In genomic region chr3:114454592-114455251, GRCh38 we compare ENCODE assay signal across 9 cellular contexts.
A peak's percentile ranks its signal among the peaks of the same experiment; 100 is the strongest.
DNase-seq lines count a peak whose midpoint lies in the region; ATAC-seq and TF ChIP-seq lines count a peak whose summit lies in the region.
"Had no signal": no experiment of that assay in that cellular context is flagged by ENCODE, and none has a peak within 500 bp of the region (broad histone marks: within the 10 kb centered on the region; RNA-seq: fewer than 3 reads in every experiment).

No MANE protein-coding gene starts in this region.

- TF ChIP-seq POLR2A in gastrocnemius medialis (IDR thresholded peaks at IDR 0.05) = no peak

- ATAC-seq in gastrocnemius medialis (peak; percentile 25 to 30), HG02763 (IDR thresholded peaks at IDR 0.05; ENCODE audit: unreplicated experiment) (no peak), GM21447 (IDR thresholded peaks at IDR 0.05; ENCODE audit: unreplicated experiment) (no peak)

- peaks cover 18% of the 10 kb centered on the region for H3K4me1 ChIP-seq in SJSA1 (replicated peaks)
- H3K4me1 ChIP-seq in left ventricle myocardium inferior = peaks cover 84% of the 10 kb centered on the region
- H3K4me1 ChIP-seq in gastrocnemius medialis = peaks cover 75 to 88% of the 10 kb centered on the region in 2 donors

- no peaks in the 10 kb centered on the region for H3K27me3 ChIP-seq in SJSA1 (replicated peaks)
- H3K27me3 ChIP-seq in left ventricle myocardium inferior (ENCODE audit: low read depth) = no peaks in the 10 kb centered on the region
- H3K27me3 ChIP-seq in gastrocnemius medialis = no peaks in the 10 kb centered on the region

- intact Hi-C loops in left ventricle myocardium inferior (cut with micrococcal nuclease) (loop anchor here (5.0 to 10.0 kb wide), 2 partner anchors 37 to 170 kb away; no protein-coding TSS in a partner anchor), gastrocnemius medialis (cut with DNase I; ENCODE audit: low total_unique reads) (loop anchor here (5.0 kb wide), 2 partner anchors 72 to 168 kb away; no protein-coding TSS in a partner anchor)

- DNase-seq in NCI-H2029 treated with DMSO at 0.1 percent for 48 hours (lab: John Stamatoyannopoulos, UW) (peak; percentile 40), NCI-H2029 (lab: John Stamatoyannopoulos, UW) (no peak), SJSA1 (ENCODE audit: low read depth in 1 of 2, low spot score in 2 of 2) (peak in 1 of 2 experiments; percentile 32), left ventricle myocardium inferior (no peak), gastrocnemius medialis (no peak)
- DNase-seq in central memory CD4-positive, alpha-beta T cell = no peak

- H3K27ac ChIP-seq in SJSA1 (no peak overlapping the region), left ventricle myocardium inferior (replicated peaks) (peak overlapping the region; percentile 88), gastrocnemius medialis (peak overlapping the region; percentile 81 to 85 (median 83))
- H3K27ac ChIP-seq: C4-2B had no signal

- H3K9me3 ChIP-seq in SJSA1 (replicated peaks) = no peaks in the 10 kb centered on the region
- no peaks in the 10 kb centered on the region for H3K9me3 ChIP-seq in left ventricle myocardium inferior (replicated peaks)
- H3K9me3 ChIP-seq in gastrocnemius medialis = no peaks in the 10 kb centered on the region

- TF ChIP-seq CTCF in left ventricle myocardium inferior (IDR thresholded peaks at IDR 0.05; ENCODE audit: borderline replicate concordance) = no peak
- TF ChIP-seq CTCF in gastrocnemius medialis (IDR thresholded peaks at IDR 0.05 in 4 of 5, conservative IDR thresholded peaks at IDR 0.05 in 1 of 5) = peak in 3 of 5 experiments; percentile 34 to 86 (median 77)

- H3K4me3 ChIP-seq in SJSA1 (peak overlapping the region; percentile 7; the same call in 1 of the 2 replicates), left ventricle myocardium inferior (peak overlapping the region; percentile 64), gastrocnemius medialis (peak overlapping the region; percentile 54 to 62 (median 54))

- in situ Hi-C loops in gastrocnemius medialis (cut with MboI; ENCODE audit: low sequenced_read_pairs in 4 of 4) = no loop called here

- H3K36me3 ChIP-seq in SJSA1 (no peaks in the 10 kb centered on the region; the same call in 1 of the 2 replicates), left ventricle myocardium inferior (no peaks in the 10 kb centered on the region), gastrocnemius medialis (no peaks in the 10 kb centered on the region)

Comparison
In these comparisons a context has a peak if more than half of its experiments do, and no peak if none do; other contexts are left out.
1. H3K4me3 ChIP-seq: peak in every context shown above with its lines; median percentile 64 in left ventricle myocardium inferior; 54 in gastrocnemius medialis; 7 in SJSA1.
2. ATAC-seq: peak in gastrocnemius medialis (2 of 2); none in HG02763 (single experiment) and GM21447 (single experiment).